22 cellular contexts compared by ENCODE assay signal in the genomic region with DNA sequence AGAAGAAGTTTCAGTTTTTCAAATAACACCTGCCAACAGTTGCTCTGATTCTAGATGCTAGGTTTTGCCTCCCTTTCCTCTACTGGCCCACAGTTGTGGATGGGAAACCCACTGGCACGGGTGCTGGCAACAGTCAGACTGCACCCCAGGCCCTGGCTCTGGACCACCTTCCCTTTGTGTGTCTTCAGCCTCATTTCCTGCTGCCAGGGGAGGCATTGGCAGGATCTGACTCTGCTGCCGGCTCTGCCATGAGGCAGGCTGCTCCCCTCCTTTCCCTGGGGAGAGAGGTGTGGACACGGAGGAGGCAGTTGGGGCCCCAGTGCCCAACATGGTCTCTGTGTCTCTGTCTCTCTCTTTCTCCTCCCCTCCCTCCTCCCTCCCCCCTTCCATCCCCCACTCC.
A peak's percentile ranks its signal among the peaks of the same experiment; 100 is the strongest.
DNase-seq lines count a peak whose midpoint lies in the region; ATAC-seq, FAIRE-seq and TF ChIP-seq lines count a peak whose summit lies in the region.
"Had no signal": no experiment of that assay in that cellular context is flagged by ENCODE, and none has a peak within 500 bp of the region (broad histone marks: within the 10 kb centered on the region; RNA-seq: fewer than 3 reads in every experiment).

No MANE protein-coding gene starts in this region.

- intact Hi-C loops in kidney (cut with DNase I): no loop called here

- in situ Hi-C loops in G401 (cut with HindIII; ENCODE audit: low sequenced_read_pairs): no loop called here

- H3K9ac ChIP-seq in kidney (ENCODE audit: low read length in 2 of 2): no peak overlapping the region

- H3K27ac ChIP-seq in kidney (ENCODE audit: low read depth in 2 of 2, low read length in 2 of 2): no peak overlapping the region
- H3K27ac ChIP-seq: SJSA1 had no signal

- no peaks in the 10 kb centered on the region for H3K36me3 ChIP-seq in kidney (ENCODE audit: control insufficient read depth in 1 of 2, insufficient read depth in 2 of 2, low read length in 2 of 2)
- H3K36me3 ChIP-seq: MG63, SJSA1 had no signal

- H3K4me1 ChIP-seq in kidney (ENCODE audit: control insufficient read depth in 1 of 2, insufficient read depth in 1 of 2, low read depth in 1 of 2, low read length in 2 of 2): no peaks in the 10 kb centered on the region
- H3K4me1 ChIP-seq: SJSA1 had no signal

- H3K4me3 ChIP-seq in kidney (ENCODE audit: low read length in 2 of 2): no peak overlapping the region
- H3K4me3 ChIP-seq: MG63, SJSA1 had no signal

- DNase-seq in NCI-H1694 (lab: John Stamatoyannopoulos, UW) (peak; percentile 26), NCI-H1694 treated with DMSO at 0.1 percent for 48 hours (lab: John Stamatoyannopoulos, UW) (no peak), G401 (ENCODE audit: low spot score) (peak; percentile 85), NCI-H446 treated with DMSO at 0.1 percent for 48 hours (lab: John Stamatoyannopoulos, UW) (peak; percentile 95), kidney (peak; percentile 48), NCI-H187 treated with DMSO at 0.1 percent for 48 hours (lab: John Stamatoyannopoulos, UW) (no peak)
- DNase-seq: 8988T, ACHN, Calu3, IMR-90, KG1, MG63, NCI-H187, NCI-H526 treated with DMSO at 0.1 percent for 48 hours, PC-3, T-helper 2 cell had no signal

- ATAC-seq in HG03442 (IDR thresholded peaks at IDR 0.05; ENCODE audit: unreplicated experiment) (no peak), HG02763 (IDR thresholded peaks at IDR 0.05; ENCODE audit: unreplicated experiment) (no peak)
- ATAC-seq: PC-3, Right ventricle myocardium inferior had no signal

- peaks cover 0 to 2% of the 10 kb centered on the region in 2 donors for H3K9me3 ChIP-seq in kidney (ENCODE audit: control insufficient read depth in 1 of 2, low read length in 2 of 2)
- H3K9me3 ChIP-seq: MG63, SJSA1 had no signal

- no peak for FAIRE-seq in kidney (lab: Jason Lieb, UNC)
- FAIRE-seq: GM18507, H54 had no signal

- TF ChIP-seq CTCF in kidney (IDR thresholded peaks at IDR 0.05; ENCODE audit: borderline replicate concordance, extremely low read depth, insufficient read depth): no peak

Comparison
In these comparisons a context has a peak if more than half of its experiments do, and no peak if none do; other contexts are left out.
1. DNase-seq: peak in NCI-H1694 (single experiment), G401 (single experiment), NCI-H446 treated with DMSO at 0.1 percent for 48 hours (single experiment) and kidney (single experiment); none in NCI-H1694 treated with DMSO at 0.1 percent for 48 hours (single experiment) and NCI-H187 treated with DMSO at 0.1 percent for 48 hours (single experiment).